Comparison of ENCODE assay signal across 8 cellular contexts in the genomic region with DNA sequence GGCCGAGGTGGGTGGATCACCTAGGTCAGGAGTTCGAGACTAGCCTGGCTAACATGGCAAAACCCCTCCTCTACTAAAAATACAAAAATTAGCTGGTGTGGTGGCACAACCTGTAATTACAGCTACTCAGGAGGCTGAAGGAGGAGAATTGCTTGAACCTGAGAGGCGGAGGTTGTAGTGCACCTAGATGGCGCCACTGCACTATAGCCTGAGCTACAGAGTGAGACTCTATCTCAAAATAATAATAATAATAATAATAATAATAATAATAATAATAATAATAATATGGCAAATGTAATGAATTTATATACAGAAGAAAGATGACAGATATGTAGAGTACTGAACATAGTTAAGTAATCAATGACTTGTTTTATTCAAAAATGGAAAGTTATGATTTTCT. TPM values are rescaled to one million over a fixed set of nuclear protein-coding genes. Genes with fewer than 3 reads are reported as not detected.
A peak's percentile ranks its signal among the peaks of the same experiment; 100 is the strongest.
DNase-seq lines count a peak whose midpoint lies in the region; ATAC-seq, FAIRE-seq and TF ChIP-seq lines count a peak whose summit lies in the region.
"Not testable (repeated sequence)": the region's sequence is repeated elsewhere in the genome, so short reads cannot be mapped to it uniquely, and the experiment has no call there.

No MANE protein-coding gene starts in this region.

- not testable (repeated sequence) for H3K4me3 Mint-ChIP-seq in CD14-positive monocyte; activated naive CD4-positive, alpha-beta T cell treated with anti-CD3 and anti-CD28 coated beads, Interleukin-2, amount 10 ng/mL, durations not matched to agents 7 days and 5 days

- POLR2A ChIA-PET in endothelial cell of umbilical vein (lab: Charles Lee) = not testable (repeated sequence)

- TF ChIP-seq CTCF in CD14-positive monocyte (IDR thresholded peaks at IDR 0.05) (peak; percentile 42), SU-DHL-6 (IDR thresholded peaks at IDR 0.05; ENCODE audit: insufficient read depth, low read length, poor library complexity, severe bottlenecking) (peak; percentile 42), endothelial cell of umbilical vein (IDR thresholded peaks at IDR 0.05; ENCODE audit: extremely low read depth in 1 of 2, insufficient read depth in 1 of 2, low read depth in 1 of 2, low read length in 2 of 2) (peak; percentile 8 to 27), right lobe of liver (IDR thresholded peaks at IDR 0.05) (peak in 3 of 4 donors; percentile 7 to 31 (median 29))

- intact Hi-C loops in CD14-positive monocyte (cut with micrococcal nuclease); right lobe of liver (cut with DNase I): not testable (repeated sequence)
- intact Hi-C loops in endothelial cell of umbilical vein (cut with micrococcal nuclease) = loop anchor here (1.0 to 5.0 kb wide), 2 partner anchors 532 to 676 kb away; no protein-coding TSS in a partner anchor

- not testable (repeated sequence) for H3K27me3 ChIP-seq in SU-DHL-6 (ENCODE audit: low read length); endothelial cell of umbilical vein (ENCODE audit: control insufficient read depth in 2 of 2, insufficient read depth in 2 of 2, low read length in 2 of 2); right lobe of liver

- peaks cover 18% of the 10 kb centered on the region for H3K4me1 Mint-ChIP-seq in CD14-positive monocyte
- H3K4me1 Mint-ChIP-seq in activated naive CD4-positive, alpha-beta T cell treated with anti-CD3 and anti-CD28 coated beads, Interleukin-2, amount 10 ng/mL, durations not matched to agents 7 days and 5 days = not testable (repeated sequence)

- H3K4me3 ChIP-seq in SU-DHL-6 (ENCODE audit: insufficient read depth, low read length, poor library complexity, severe bottlenecking); endothelial cell of umbilical vein (replicated peaks in 1 of 3; ENCODE audit: insufficient read depth in 1 of 3, low read depth in 1 of 3, low read length in 3 of 3); right lobe of liver: not testable (repeated sequence)

- CTCF ChIA-PET in activated naive CD4-positive, alpha-beta T cell treated with anti-CD3 and anti-CD28 coated beads, Interleukin-2, amount 10 ng/mL, durations not matched to agents 7 days and 5 days (lab: Charles Lee) = interaction anchor here (1.2 to 2.1 kb wide), 3 partner anchors 21 to 235 kb away, joined by 3 to 8 read pairs (median 4); no protein-coding TSS in a partner anchor
- CTCF ChIA-PET in endothelial cell of umbilical vein (lab: Charles Lee) = interaction anchor here (0.7 to 2.4 kb wide), 21 partner anchors 9 to 845 kb away, joined by 3 to 34 read pairs (median 4); no protein-coding TSS in a partner anchor

- H3K36me3 ChIP-seq in SU-DHL-6 (ENCODE audit: low read length); endothelial cell of umbilical vein (ENCODE audit: control insufficient read depth in 2 of 2, extremely low read depth in 1 of 2, insufficient read depth in 2 of 2, low read length in 2 of 2); right lobe of liver: not testable (repeated sequence)

- H3K9me3 Mint-ChIP-seq in CD14-positive monocyte; activated naive CD4-positive, alpha-beta T cell treated with anti-CD3 and anti-CD28 coated beads, Interleukin-2, amount 10 ng/mL, durations not matched to agents 7 days and 5 days: not testable (repeated sequence)

- H3K4me2 ChIP-seq in SU-DHL-6 (ENCODE audit: low read depth, low read length, poor library complexity, severe bottlenecking); endothelial cell of umbilical vein (ENCODE audit: insufficient read depth, low read length): not testable (repeated sequence)

- not testable (repeated sequence) for H3K27ac ChIP-seq in SU-DHL-6 (ENCODE audit: low read depth, low read length); endothelial cell of umbilical vein (ENCODE audit: insufficient read depth, low read depth, low read length); right lobe of liver

- WGBS in right lobe of liver (ENCODE audit: insufficient coverage, low coverage, low lambda C conversion rate, missing lambda C conversion rate) = 66% methylated on average over 4 of the region's 4 CpGs

- not testable (repeated sequence) for H3K9me2 ChIP-seq in SU-DHL-6 (replicated peaks; ENCODE audit: insufficient read depth, low read length)

- not testable (repeated sequence) for H3K4me1 ChIP-seq in endothelial cell of umbilical vein (ENCODE audit: control insufficient read depth, extremely low read depth, insufficient read depth, low read length)
- H3K4me1 ChIP-seq in right lobe of liver = peaks cover 0 to 12% (median 0%) of the 10 kb centered on the region in 4 donors

- ATAC-seq in GM21737 (IDR thresholded peaks at IDR 0.05; ENCODE audit: unreplicated experiment) = peak; percentile 31
- peak in 1 of 4 donors; percentile 49 for ATAC-seq in right lobe of liver

- H3F3A ChIP-seq in SU-DHL-6 (ENCODE audit: insufficient read depth) = not testable (repeated sequence)

- not testable (repeated sequence) for H3K79me2 ChIP-seq in SU-DHL-6 (ENCODE audit: insufficient read depth, low read length); endothelial cell of umbilical vein (ENCODE audit: control insufficient read depth, insufficient read depth, low read length)

- H3K9me3 ChIP-seq in SU-DHL-6 (ENCODE audit: insufficient read depth, low read length); endothelial cell of umbilical vein (replicated peaks; ENCODE audit: control insufficient read depth, insufficient read depth, low read length); right lobe of liver: not testable (repeated sequence)

- dilution Hi-C loops in endothelial cell of umbilical vein (cut with MboI; ENCODE audit: extremely low pct_ligation_motif_present, low sequenced_read_pairs) = not testable (repeated sequence)

- not testable (repeated sequence) for FAIRE-seq in endothelial cell of umbilical vein (lab: Jason Lieb, UNC)

- DNase-seq in CD14-positive monocyte (ENCODE audit: low spot score); endothelial cell of umbilical vein (ENCODE audit: low read depth, low spot score); right lobe of liver: not testable (repeated sequence)
- DNase-seq in NAMALWA (ENCODE audit: low spot score) = peak; percentile 47
- peak; percentile 49 for DNase-seq in activated naive CD4-positive, alpha-beta T cell treated with anti-CD3 and anti-CD28 coated beads, Interleukin-2, amount 10 ng/mL, durations not matched to agents 7 days and 5 days
- DNase-seq in stimulated activated CD4-positive, alpha-beta T cell treated with anti-CD3 and anti-CD28 coated beads, TNF-alpha, amount 100 ng/mL, for 48 hours (ENCODE audit: low read depth in 3 of 3) = peak in 2 of 3 donors; percentile 15 to 36

- H3K27me3 Mint-ChIP-seq in CD14-positive monocyte (ENCODE audit: low read depth in 3 of 3); activated naive CD4-positive, alpha-beta T cell treated with anti-CD3 and anti-CD28 coated beads, Interleukin-2, amount 10 ng/mL, durations not matched to agents 7 days and 5 days: not testable (repeated sequence)

- H3K36me3 Mint-ChIP-seq in CD14-positive monocyte; activated naive CD4-positive, alpha-beta T cell treated with anti-CD3 and anti-CD28 coated beads, Interleukin-2, amount 10 ng/mL, durations not matched to agents 7 days and 5 days: not testable (repeated sequence)

- peak overlapping the region; percentile 60 for H2AFZ ChIP-seq in SU-DHL-6 (ENCODE audit: low read depth, low read length, severe bottlenecking)
- not testable (repeated sequence) for H2AFZ ChIP-seq in endothelial cell of umbilical vein (ENCODE audit: low read depth, low read length)

- H3K9me1 ChIP-seq in endothelial cell of umbilical vein (replicated peaks; ENCODE audit: control insufficient read depth, extremely low read depth, insufficient read depth, low read length) = not testable (repeated sequence)

- BruUV-seq in endothelial cell of umbilical vein (replicated peaks; lab: Mats Ljungman, UMichigan) = not testable (repeated sequence)

- H3K27ac Mint-ChIP-seq in CD14-positive monocyte; activated naive CD4-positive, alpha-beta T cell treated with anti-CD3 and anti-CD28 coated beads, Interleukin-2, amount 10 ng/mL, durations not matched to agents 7 days and 5 days: not testable (repeated sequence)

- H3K9ac ChIP-seq in SU-DHL-6 (ENCODE audit: low read length); endothelial cell of umbilical vein (replicated peaks; ENCODE audit: extremely low read depth, insufficient read depth, low read length): not testable (repeated sequence)

- not testable (repeated sequence) for H4K20me1 ChIP-seq in SU-DHL-6 (ENCODE audit: low read depth, low read length); endothelial cell of umbilical vein (replicated peaks; ENCODE audit: control insufficient read depth, extremely low read depth, insufficient read depth, low read length)

- not testable (repeated sequence) for TF ChIP-seq POLR2A in endothelial cell of umbilical vein (IDR thresholded peaks at IDR 0.05; ENCODE audit: low read depth, low read length); right lobe of liver (IDR thresholded peaks at IDR 0.05)

RNA-seq across cellular contexts. Expression of a gene that starts 48.2 kb away (rescaled TPM):
- polyA plus RNA-seq in CD14-positive monocyte (not detected), endothelial cell of umbilical vein (not detected in 2 replicates)
- total RNA-seq in endothelial cell of umbilical vein (not detected in 2 replicates), right lobe of liver (1 to 10 TPM in 1 of 6 experiments, under 1 TPM in 5; 0.09 to 1.0 (median 0.36) TPM)
- not detected in 2 replicates for polyA plus RNA-seq in endothelial cell of umbilical vein (2011; cell fraction: cytosol; rRNA removed)
- polyA plus RNA-seq in endothelial cell of umbilical vein (2011; cell fraction: nucleus; rRNA removed) = 0.11 TPM in 1 of 2 replicates, not detected in the other
- not detected in 2 replicates for polyA plus RNA-seq in endothelial cell of umbilical vein (2012)
- polyA minus RNA-seq in endothelial cell of umbilical vein = not detected in 2 replicates
- polyA minus RNA-seq in endothelial cell of umbilical vein (2011; cell fraction: cytosol; rRNA and poly(A)+ RNA removed) = 8.6 TPM
- polyA minus RNA-seq in endothelial cell of umbilical vein (2011; cell fraction: nucleus; rRNA and poly(A)+ RNA removed) = 0.14 and 0.19 TPM in 2 replicates
